In the genomic region with DNA sequence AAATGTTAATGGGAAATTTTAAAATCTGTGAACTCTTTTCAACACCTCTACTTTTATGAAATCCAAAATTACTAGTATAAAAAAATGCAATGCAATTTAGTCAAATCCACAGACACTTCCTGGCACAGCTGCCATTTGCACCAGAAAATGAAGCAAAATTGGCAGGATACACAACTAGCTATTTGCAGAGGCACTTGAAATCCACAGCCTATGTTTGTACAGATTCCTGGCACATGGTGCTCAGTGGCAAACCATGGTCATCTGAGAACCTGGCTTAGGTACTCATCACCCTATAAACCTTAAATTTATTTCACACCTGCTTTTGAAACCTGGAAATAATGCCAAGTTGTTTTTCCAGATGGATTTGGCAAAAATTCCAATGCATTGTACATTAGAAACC, we compare ENCODE assay signal across 26 cellular contexts. TPM values are rescaled to one million over a fixed set of nuclear protein-coding genes. Genes with fewer than 3 reads are reported as not detected.
DNase-seq lines count a peak whose midpoint lies in the region; ATAC-seq lines count a peak whose summit lies in the region.
"Had no signal": no experiment of that assay in that cellular context is flagged by ENCODE, and none has a peak within 500 bp of the region (broad histone marks: within the 10 kb centered on the region; RNA-seq: fewer than 3 reads in every experiment).

No MANE protein-coding gene starts in this region.

- H3K4me3 Mint-ChIP-seq in activated naive CD4-positive, alpha-beta T cell treated with anti-CD3 and anti-CD28 coated beads, Interleukin-2, amount 10 ng/mL, durations not matched to agents 7 days and 5 days: no peak overlapping the region
- H3K4me3 Mint-ChIP-seq: activated B cell treated with CpG ODN at 0.5 μM for 24 hours; activated CD4-positive, alpha-beta memory T cell treated with anti-CD3 and anti-CD28 coated beads, Interleukin-2, amount 10 ng/mL, durations not matched to agents 7 days and 5 days; mesothelial cell of epicardium; nephron had no signal

- DNase-seq in NCI-H2227 (lab: John Stamatoyannopoulos, UW; ENCODE audit: unreplicated experiment) (peak; percentile 6), NCI-H2227 treated with DMSO at 0.1 percent for 48 hours (lab: John Stamatoyannopoulos, UW) (no peak), NCI-H1092 (lab: John Stamatoyannopoulos, UW) (peak; percentile 90), NCI-H345 (lab: John Stamatoyannopoulos, UW) (peak; percentile 58), left lobe of liver (ENCODE audit: low spot score) (peak; percentile 63), GDM1 (lab: John Stamatoyannopoulos, UW) (no peak)
- DNase-seq in activated naive CD4-positive, alpha-beta T cell treated with anti-CD3 and anti-CD28 coated beads, Interleukin-2, amount 10 ng/mL, durations not matched to agents 7 days and 5 days: no peak
- no peak for DNase-seq in activated naive CD4-positive, alpha-beta T cell treated with anti-CD3 and anti-CD28 coated beads, Interleukin-2, amount 50 U/mL, for 16 hours
- DNase-seq: activated B cell treated with CpG ODN at 0.5 μM for 24 hours; activated CD4-positive, alpha-beta memory T cell treated with anti-CD3 and anti-CD28 coated beads, Interleukin-2, amount 10 ng/mL, durations not matched to agents 7 days and 5 days; activated T-cell treated with anti-CD3 and anti-CD28 coated beads for 4 hours; amniotic stem cell; Calu3; dermis blood vessel endothelial cell; GOT3; NCI-H1694; NK-92 treated with Interleukin-12 subunit alpha and Interleukin-12 subunit beta, amount 100 ng/mL, for 24 hours; pancreas; sigmoid colon; T-helper 9 cell had no signal

- H3K27me3 Mint-ChIP-seq in activated naive CD4-positive, alpha-beta T cell treated with anti-CD3 and anti-CD28 coated beads, Interleukin-2, amount 10 ng/mL, durations not matched to agents 7 days and 5 days: peaks cover 14% of the 10 kb centered on the region

- CTCF ChIA-PET in activated naive CD4-positive, alpha-beta T cell treated with anti-CD3 and anti-CD28 coated beads, Interleukin-2, amount 10 ng/mL, durations not matched to agents 7 days and 5 days (lab: Charles Lee): no interaction called here

- no peak overlapping the region for H3K27ac Mint-ChIP-seq in activated naive CD4-positive, alpha-beta T cell treated with anti-CD3 and anti-CD28 coated beads, Interleukin-2, amount 10 ng/mL, durations not matched to agents 7 days and 5 days
- H3K27ac Mint-ChIP-seq: activated B cell treated with CpG ODN at 0.5 μM for 24 hours; activated CD4-positive, alpha-beta memory T cell treated with anti-CD3 and anti-CD28 coated beads, Interleukin-2, amount 10 ng/mL, durations not matched to agents 7 days and 5 days; mesothelial cell of epicardium; nephron had no signal

- no peaks in the 10 kb centered on the region for H3K4me1 Mint-ChIP-seq in activated naive CD4-positive, alpha-beta T cell treated with anti-CD3 and anti-CD28 coated beads, Interleukin-2, amount 10 ng/mL, durations not matched to agents 7 days and 5 days
- H3K4me1 Mint-ChIP-seq: activated B cell treated with CpG ODN at 0.5 μM for 24 hours; activated CD4-positive, alpha-beta memory T cell treated with anti-CD3 and anti-CD28 coated beads, Interleukin-2, amount 10 ng/mL, durations not matched to agents 7 days and 5 days; nephron had no signal

- no peaks in the 10 kb centered on the region for H3K9me3 Mint-ChIP-seq in activated naive CD4-positive, alpha-beta T cell treated with anti-CD3 and anti-CD28 coated beads, Interleukin-2, amount 10 ng/mL, durations not matched to agents 7 days and 5 days
- H3K9me3 Mint-ChIP-seq: activated CD4-positive, alpha-beta memory T cell treated with anti-CD3 and anti-CD28 coated beads, Interleukin-2, amount 10 ng/mL, durations not matched to agents 7 days and 5 days; nephron had no signal

- H3K36me3 Mint-ChIP-seq in activated naive CD4-positive, alpha-beta T cell treated with anti-CD3 and anti-CD28 coated beads, Interleukin-2, amount 10 ng/mL, durations not matched to agents 7 days and 5 days: no peaks in the 10 kb centered on the region
- H3K36me3 Mint-ChIP-seq: mesothelial cell of epicardium had no signal

- peak; percentile 94 for ATAC-seq in left lobe of liver
- ATAC-seq: A549 had no signal

RNA-seq across cellular contexts. Expression of gene PPM1L, which starts 20.2 kb away (rescaled TPM):
- total RNA-seq in left lobe of liver: 26.4 TPM

RNA-seq across cellular contexts. Expression of gene ARL14, which starts 58.8 kb away (rescaled TPM):
- total RNA-seq in left lobe of liver: not detected
- total RNA-seq: activated CD4-positive, alpha-beta memory T cell treated with anti-CD3 and anti-CD28 coated beads, Interleukin-2, amount 10 ng/mL, durations not matched to agents 7 days and 5 days; cardiac muscle cell; dermis blood vessel endothelial cell; fibroblast of villous mesenchyme; mesothelial cell of epicardium; sigmoid colon; temporal lobe had no signal

Comparison
In these comparisons a context has a peak if more than half of its experiments do, and no peak if none do; other contexts are left out.
1. DNase-seq: peak in NCI-H2227 (single experiment), NCI-H1092 (single experiment), NCI-H345 (single experiment) and left lobe of liver (single experiment); none in NCI-H2227 treated with DMSO at 0.1 percent for 48 hours (single experiment), GDM1 (single experiment), activated naive CD4-positive, alpha-beta T cell treated with anti-CD3 and anti-CD28 coated beads, Interleukin-2, amount 10 ng/mL, durations not matched to agents 7 days and 5 days (single experiment) and activated naive CD4-positive, alpha-beta T cell treated with anti-CD3 and anti-CD28 coated beads, Interleukin-2, amount 50 U/mL, for 16 hours (single experiment).